Comparison of ENCODE assay signal across 13 cellular contexts in the genomic region with DNA sequence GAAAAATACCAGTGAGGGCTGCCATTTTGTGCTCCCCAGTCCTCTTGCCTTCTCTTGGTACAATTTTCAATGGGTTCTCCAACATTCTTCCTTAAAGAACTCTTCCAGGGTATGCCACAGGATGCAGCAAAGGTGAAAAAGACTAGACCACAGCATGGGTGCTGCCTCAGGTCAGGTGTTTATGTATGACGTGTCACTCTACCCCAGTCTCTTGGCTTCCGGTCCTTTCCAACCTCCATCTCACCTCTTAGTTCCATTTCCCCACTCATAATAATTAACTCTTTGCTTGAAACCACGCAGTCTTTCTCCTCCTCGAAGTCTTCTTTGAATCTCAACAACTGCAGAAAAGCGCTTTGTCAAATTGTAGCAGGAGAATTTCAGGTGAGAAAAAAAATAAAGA.
DNase-seq lines count a peak whose midpoint lies in the region; ATAC-seq and TF ChIP-seq lines count a peak whose summit lies in the region.
"Had no signal": no experiment of that assay in that cellular context is flagged by ENCODE, and none has a peak within 500 bp of the region (broad histone marks: within the 10 kb centered on the region; RNA-seq: fewer than 3 reads in every experiment).

No MANE protein-coding gene starts in this region.

- no peaks in the 10 kb centered on the region for H3K27me3 Mint-ChIP-seq in activated naive CD4-positive, alpha-beta T cell treated with anti-CD3 and anti-CD28 coated beads, Interleukin-2, amount 10 ng/mL, durations not matched to agents 7 days and 5 days

- H3K4me1 Mint-ChIP-seq in activated naive CD4-positive, alpha-beta T cell treated with anti-CD3 and anti-CD28 coated beads, Interleukin-2, amount 10 ng/mL, durations not matched to agents 7 days and 5 days = no peaks in the 10 kb centered on the region
- H3K4me1 Mint-ChIP-seq: CD4-positive, alpha-beta memory T cell had no signal

- no peaks in the 10 kb centered on the region for H3K79me2 ChIP-seq in OCI-LY3 (ENCODE audit: low read length)

- H3K9me3 Mint-ChIP-seq in activated naive CD4-positive, alpha-beta T cell treated with anti-CD3 and anti-CD28 coated beads, Interleukin-2, amount 10 ng/mL, durations not matched to agents 7 days and 5 days = no peaks in the 10 kb centered on the region
- H3K9me3 Mint-ChIP-seq: CD4-positive, alpha-beta memory T cell; H9 had no signal

- no peaks in the 10 kb centered on the region for H3K36me3 Mint-ChIP-seq in activated naive CD4-positive, alpha-beta T cell treated with anti-CD3 and anti-CD28 coated beads, Interleukin-2, amount 10 ng/mL, durations not matched to agents 7 days and 5 days
- H3K36me3 Mint-ChIP-seq: CD4-positive, alpha-beta memory T cell had no signal

- no peaks in the 10 kb centered on the region for H3K27me3 ChIP-seq in OCI-LY3 (ENCODE audit: low read depth, low read length)
- H3K27me3 ChIP-seq: BE2C had no signal

- H4K20me1 ChIP-seq in OCI-LY3 (ENCODE audit: insufficient read depth, low read length) = no peaks in the 10 kb centered on the region

- ATAC-seq in GM18907 (IDR thresholded peaks at IDR 0.05; ENCODE audit: unreplicated experiment) (peak; percentile 83), HG02678 (IDR thresholded peaks at IDR 0.05; ENCODE audit: unreplicated experiment) (peak; percentile 55), GM21423 (IDR thresholded peaks at IDR 0.05; ENCODE audit: unreplicated experiment) (no peak), HG03095 (IDR thresholded peaks at IDR 0.05; ENCODE audit: unreplicated experiment) (no peak)

- no peak overlapping the region for H3K4me3 Mint-ChIP-seq in activated naive CD4-positive, alpha-beta T cell treated with anti-CD3 and anti-CD28 coated beads, Interleukin-2, amount 10 ng/mL, durations not matched to agents 7 days and 5 days
- H3K4me3 Mint-ChIP-seq: CD4-positive, alpha-beta memory T cell; H9 had no signal

- CTCF ChIA-PET in activated naive CD4-positive, alpha-beta T cell treated with anti-CD3 and anti-CD28 coated beads, Interleukin-2, amount 10 ng/mL, durations not matched to agents 7 days and 5 days (lab: Charles Lee) = no interaction called here

- no peak overlapping the region for H3K27ac ChIP-seq in OCI-LY3 (ENCODE audit: low read length)
- H3K27ac ChIP-seq: C4-2B had no signal

- no peak for DNase-seq in activated naive CD4-positive, alpha-beta T cell treated with anti-CD3 and anti-CD28 coated beads, Interleukin-2, amount 10 ng/mL, durations not matched to agents 7 days and 5 days
- no peak for DNase-seq in NCI-H748 (lab: John Stamatoyannopoulos, UW; ENCODE audit: unreplicated experiment)
- DNase-seq: BE2C; CD4-positive, alpha-beta memory T cell; DMS79; GOT3; H9 had no signal

- no peak overlapping the region for H3K4me3 ChIP-seq in OCI-LY3 (ENCODE audit: low read length)

- H3K4me1 ChIP-seq in OCI-LY3 (ENCODE audit: low read length) = peaks cover 7% of the 10 kb centered on the region
- H3K4me1 ChIP-seq: BE2C had no signal

- TF ChIP-seq CTCF in OCI-LY3 (IDR thresholded peaks at IDR 0.05; ENCODE audit: low read depth, low read length) = no peak

- H3K36me3 ChIP-seq in OCI-LY3 (replicated peaks; ENCODE audit: low read depth, low read length) = no peaks in the 10 kb centered on the region
- H3K36me3 ChIP-seq: BE2C had no signal

- no peaks in the 10 kb centered on the region for H3K9me3 ChIP-seq in OCI-LY3 (ENCODE audit: insufficient read depth, low read length)
- H3K9me3 ChIP-seq: BE2C had no signal

- H3K4me2 ChIP-seq in OCI-LY3 (ENCODE audit: low read length) = 0 out of 2 replicates have a peak overlapping the region, but pooled peaks have one; percentile 13

- H2AFZ ChIP-seq in OCI-LY3 (ENCODE audit: low read depth, low read length) = no peak overlapping the region

- H3K27ac Mint-ChIP-seq in activated naive CD4-positive, alpha-beta T cell treated with anti-CD3 and anti-CD28 coated beads, Interleukin-2, amount 10 ng/mL, durations not matched to agents 7 days and 5 days = no peak overlapping the region
- H3K27ac Mint-ChIP-seq: CD4-positive, alpha-beta memory T cell; H9 had no signal

- H3K9ac ChIP-seq in OCI-LY3 (ENCODE audit: low read length) = no peak overlapping the region

Comparison
In these comparisons a context has a peak if more than half of its experiments do, and no peak if none do; other contexts are left out.
1. ATAC-seq: peak in GM18907 (single experiment) and HG02678 (single experiment); none in GM21423 (single experiment) and HG03095 (single experiment).